In genomic region chr11:119099707-119100106, GRCh38 we compare ENCODE assay signal across 12 cellular contexts. TPM values are rescaled to one million over a fixed set of nuclear protein-coding genes. Genes with fewer than 3 reads are reported as not detected.
DNase-seq lines count a peak whose midpoint lies in the region; ATAC-seq and TF ChIP-seq lines count a peak whose summit lies in the region.
"Had no signal": no experiment of that assay in that cellular context is flagged by ENCODE, and none has a peak within 500 bp of the region (broad histone marks: within the 10 kb centered on the region; RNA-seq: fewer than 3 reads in every experiment).

No MANE protein-coding gene starts in this region.

- peaks cover 41% of the 10 kb centered on the region for H3K36me3 Mint-ChIP-seq in T-helper 2 cell treated with Interferon-gamma antibody and Interleukin-4, amounts not matched to agents 5 μg/mL and 100 μg/mL, for 36 hours (ENCODE audit: low read depth)
- peaks cover 2% of the 10 kb centered on the region for H3K36me3 Mint-ChIP-seq in IgD-negative memory B cell
- peaks cover 38% of the 10 kb centered on the region for H3K36me3 Mint-ChIP-seq in activated T-helper 1 cell treated with anti-CD3 and anti-CD28 coated beads, Interleukin-12 subunit alpha, Interleukin-12 subunit beta, Interleukin-2, Interleukin-4 antibody, amounts not matched to agents 30 ng/mL and 10 ng/mL and 1 ng/mL, durations not matched to agents 14 hours and 24 hours and 36 hours (ENCODE audit: low read depth)
- peaks cover 27% of the 10 kb centered on the region for H3K36me3 Mint-ChIP-seq in natural killer cell treated with Interleukin-12 subunit alpha and Interleukin-12 subunit beta and Interleukin-15 and Interleukin-18, amount 100 ng/mL, for 72 hours

- H3K36me3 ChIP-seq in body of pancreas (replicated peaks in 1 of 2; ENCODE audit: insufficient read depth in 1 of 2, low read depth in 2 of 2) = peaks cover 0 to 12% of the 10 kb centered on the region in 2 donors

- H3K9me3 Mint-ChIP-seq in T-helper 2 cell treated with Interferon-gamma antibody and Interleukin-4, amounts not matched to agents 5 μg/mL and 100 μg/mL, for 36 hours = no peaks in the 10 kb centered on the region
- H3K9me3 Mint-ChIP-seq in IgD-negative memory B cell = no peaks in the 10 kb centered on the region
- H3K9me3 Mint-ChIP-seq in activated T-helper 1 cell treated with anti-CD3 and anti-CD28 coated beads, Interleukin-12 subunit alpha, Interleukin-12 subunit beta, Interleukin-2, Interleukin-4 antibody, amounts not matched to agents 30 ng/mL and 10 ng/mL and 1 ng/mL, durations not matched to agents 14 hours and 24 hours and 36 hours = no peaks in the 10 kb centered on the region
- H3K9me3 Mint-ChIP-seq in natural killer cell treated with Interleukin-12 subunit alpha and Interleukin-12 subunit beta and Interleukin-15 and Interleukin-18, amount 100 ng/mL, for 72 hours = no peaks in the 10 kb centered on the region

- WGBS in body of pancreas, 2 donors = 70 to 76% methylated on average over 6 of the region's 6 CpGs

- H3K27ac Mint-ChIP-seq in T-helper 2 cell treated with Interferon-gamma antibody and Interleukin-4, amounts not matched to agents 5 μg/mL and 100 μg/mL, for 36 hours = peak overlapping the region; percentile 83
- H3K27ac Mint-ChIP-seq in IgD-negative memory B cell = peak overlapping the region in 1 of 3 donors; percentile 93
- no peak overlapping the region for H3K27ac Mint-ChIP-seq in activated T-helper 1 cell treated with anti-CD3 and anti-CD28 coated beads, Interleukin-12 subunit alpha, Interleukin-12 subunit beta, Interleukin-2, Interleukin-4 antibody, amounts not matched to agents 30 ng/mL and 10 ng/mL and 1 ng/mL, durations not matched to agents 14 hours and 24 hours and 36 hours
- peak overlapping the region; percentile 95 to 99 for H3K27ac Mint-ChIP-seq in natural killer cell treated with Interleukin-12 subunit alpha and Interleukin-12 subunit beta and Interleukin-15 and Interleukin-18, amount 100 ng/mL, for 72 hours

- peaks cover 3% of the 10 kb centered on the region for H3K27me3 Mint-ChIP-seq in T-helper 2 cell treated with Interferon-gamma antibody and Interleukin-4, amounts not matched to agents 5 μg/mL and 100 μg/mL, for 36 hours (ENCODE audit: low read depth)
- peaks cover 2% of the 10 kb centered on the region for H3K27me3 Mint-ChIP-seq in IgD-negative memory B cell
- peaks cover 4% of the 10 kb centered on the region for H3K27me3 Mint-ChIP-seq in activated T-helper 1 cell treated with anti-CD3 and anti-CD28 coated beads, Interleukin-12 subunit alpha, Interleukin-12 subunit beta, Interleukin-2, Interleukin-4 antibody, amounts not matched to agents 30 ng/mL and 10 ng/mL and 1 ng/mL, durations not matched to agents 14 hours and 24 hours and 36 hours (ENCODE audit: insufficient read depth)
- no peaks in the 10 kb centered on the region for H3K27me3 Mint-ChIP-seq in natural killer cell treated with Interleukin-12 subunit alpha and Interleukin-12 subunit beta and Interleukin-15 and Interleukin-18, amount 100 ng/mL, for 72 hours

- H3K4me3 Mint-ChIP-seq in T-helper 2 cell treated with Interferon-gamma antibody and Interleukin-4, amounts not matched to agents 5 μg/mL and 100 μg/mL, for 36 hours = peak overlapping the region; percentile 93
- peak overlapping the region; percentile 92 to 99 (median 96) for H3K4me3 Mint-ChIP-seq in IgD-negative memory B cell
- peak overlapping the region; percentile 91 for H3K4me3 Mint-ChIP-seq in activated T-helper 1 cell treated with anti-CD3 and anti-CD28 coated beads, Interleukin-12 subunit alpha, Interleukin-12 subunit beta, Interleukin-2, Interleukin-4 antibody, amounts not matched to agents 30 ng/mL and 10 ng/mL and 1 ng/mL, durations not matched to agents 14 hours and 24 hours and 36 hours
- peak overlapping the region; percentile 92 for H3K4me3 Mint-ChIP-seq in natural killer cell treated with Interleukin-12 subunit alpha and Interleukin-12 subunit beta and Interleukin-15 and Interleukin-18, amount 100 ng/mL, for 72 hours

- ATAC-seq in natural killer cell treated with Interleukin-12 subunit alpha and Interleukin-12 subunit beta and Interleukin-15 and Interleukin-18, amount 100 ng/mL, for 72 hours = no peak
- no peak for ATAC-seq in body of pancreas

- peaks cover 28% of the 10 kb centered on the region for H3K4me1 ChIP-seq in body of pancreas

- DNase-seq in T-helper 2 cell treated with Interferon-gamma antibody and Interleukin-4, amounts not matched to agents 5 μg/mL and 100 μg/mL, for 36 hours (ENCODE audit: low spot score) = no peak
- no peak for DNase-seq in T-helper 2 cell
- DNase-seq in activated T-helper 1 cell treated with anti-CD3 and anti-CD28 coated beads, Interleukin-12 subunit alpha, Interleukin-12 subunit beta, Interleukin-2, Interleukin-4 antibody, amounts not matched to agents 30 ng/mL and 10 ng/mL and 1 ng/mL, durations not matched to agents 14 hours and 24 hours and 36 hours (ENCODE audit: low spot score) = no peak
- no peak for DNase-seq in natural killer cell treated with Interleukin-12 subunit alpha and Interleukin-12 subunit beta and Interleukin-15 and Interleukin-18, amount 100 ng/mL, for 72 hours (ENCODE audit: low spot score)
- no peak for DNase-seq in HuH-7 (ENCODE audit: low spot score)
- DNase-seq in body of pancreas = no peak
- no peak for DNase-seq in NCI-H2029 treated with DMSO at 0.1 percent for 48 hours (lab: John Stamatoyannopoulos, UW)
- DNase-seq: DMS79, H7, islet precursor cell, transverse colon had no signal

- H3K9me3 ChIP-seq in body of pancreas = no peaks in the 10 kb centered on the region
- H3K9me3 ChIP-seq: transverse colon had no signal

- intact Hi-C loops in activated T-helper 1 cell treated with anti-CD3 and anti-CD28 coated beads, Interleukin-12 subunit alpha, Interleukin-12 subunit beta, Interleukin-2, Interleukin-4 antibody, amounts not matched to agents 30 ng/mL and 10 ng/mL and 1 ng/mL, durations not matched to agents 14 hours and 24 hours and 36 hours (cut with micrococcal nuclease) = loop anchor here (5.0 kb wide), 2 partner anchors 223 to 307 kb away; partner anchors contain the start of gene DDX6
- intact Hi-C loops in body of pancreas (cut with DNase I) = no loop called here

- TF ChIP-seq CTCF in body of pancreas (IDR thresholded peaks at IDR 0.05) = no peak

- H3K4me1 Mint-ChIP-seq in T-helper 2 cell treated with Interferon-gamma antibody and Interleukin-4, amounts not matched to agents 5 μg/mL and 100 μg/mL, for 36 hours (ENCODE audit: low read depth) = peaks cover 33% of the 10 kb centered on the region
- peaks cover 22 to 44% (median 35%) of the 10 kb centered on the region in 3 donors for H3K4me1 Mint-ChIP-seq in IgD-negative memory B cell
- peaks cover 46% of the 10 kb centered on the region for H3K4me1 Mint-ChIP-seq in activated T-helper 1 cell treated with anti-CD3 and anti-CD28 coated beads, Interleukin-12 subunit alpha, Interleukin-12 subunit beta, Interleukin-2, Interleukin-4 antibody, amounts not matched to agents 30 ng/mL and 10 ng/mL and 1 ng/mL, durations not matched to agents 14 hours and 24 hours and 36 hours (ENCODE audit: low read depth)
- peaks cover 38% of the 10 kb centered on the region in 2 donors for H3K4me1 Mint-ChIP-seq in natural killer cell treated with Interleukin-12 subunit alpha and Interleukin-12 subunit beta and Interleukin-15 and Interleukin-18, amount 100 ng/mL, for 72 hours (ENCODE audit: low read depth in 2 of 2)

- no peak overlapping the region for H3K4me3 ChIP-seq in body of pancreas

- no peak for TF ChIP-seq POLR2A in body of pancreas (IDR thresholded peaks at IDR 0.05)

- H3K27me3 ChIP-seq in body of pancreas = no peaks in the 10 kb centered on the region
- H3K27me3 ChIP-seq: transverse colon had no signal

- no peak overlapping the region for H3K27ac ChIP-seq in body of pancreas

RNA-seq across cellular contexts. Expression of gene DPAGT1, which starts 1.9 kb away (rescaled TPM):
- polyA plus RNA-seq in IgD-negative memory B cell = 34.7 TPM
- 81.8 and 84.4 TPM in 2 replicates for total RNA-seq in activated T-helper 1 cell treated with anti-CD3 and anti-CD28 coated beads, Interleukin-12 subunit alpha, Interleukin-12 subunit beta, Interleukin-2, Interleukin-4 antibody, amounts not matched to agents 30 ng/mL and 10 ng/mL and 1 ng/mL, durations not matched to agents 14 hours and 24 hours and 36 hours
- total RNA-seq in natural killer cell treated with Interleukin-12 subunit alpha and Interleukin-12 subunit beta and Interleukin-15 and Interleukin-18, amount 100 ng/mL, for 72 hours = 10 to 100 TPM; 51.9 to 96.2 TPM
- 10 to 100 TPM; 26.7 to 62.6 TPM for total RNA-seq in body of pancreas

RNA-seq across cellular contexts. Expression of gene C2CD2L, which starts 7.4 kb away (rescaled TPM):
- 5.6 TPM for polyA plus RNA-seq in IgD-negative memory B cell
- total RNA-seq in activated T-helper 1 cell treated with anti-CD3 and anti-CD28 coated beads, Interleukin-12 subunit alpha, Interleukin-12 subunit beta, Interleukin-2, Interleukin-4 antibody, amounts not matched to agents 30 ng/mL and 10 ng/mL and 1 ng/mL, durations not matched to agents 14 hours and 24 hours and 36 hours = 35.7 and 38.2 TPM in 2 replicates
- total RNA-seq in natural killer cell treated with Interleukin-12 subunit alpha and Interleukin-12 subunit beta and Interleukin-15 and Interleukin-18, amount 100 ng/mL, for 72 hours = 10 to 100 TPM; 37.9 to 58.4 TPM
- 10 to 100 TPM in 1 of 2 donors, 1 to 10 TPM in 1; 5.4 to 20.8 TPM for total RNA-seq in body of pancreas

RNA-seq across cellular contexts. Expression of gene HMBS, which starts 15.0 kb away (rescaled TPM):
- polyA plus RNA-seq in IgD-negative memory B cell = 24.8 TPM
- 55.0 and 55.6 TPM in 2 replicates for total RNA-seq in activated T-helper 1 cell treated with anti-CD3 and anti-CD28 coated beads, Interleukin-12 subunit alpha, Interleukin-12 subunit beta, Interleukin-2, Interleukin-4 antibody, amounts not matched to agents 30 ng/mL and 10 ng/mL and 1 ng/mL, durations not matched to agents 14 hours and 24 hours and 36 hours
- 10 to 100 TPM; 18.0 to 53.9 TPM for total RNA-seq in natural killer cell treated with Interleukin-12 subunit alpha and Interleukin-12 subunit beta and Interleukin-15 and Interleukin-18, amount 100 ng/mL, for 72 hours
- total RNA-seq in body of pancreas = 10 to 100 TPM in 1 of 2 donors, 1 to 10 TPM in 1; 7.6 to 16.1 TPM

RNA-seq across cellular contexts. Expression of gene HINFP, which starts 21.7 kb away (rescaled TPM):
- polyA plus RNA-seq in IgD-negative memory B cell = 12.9 TPM
- total RNA-seq in activated T-helper 1 cell treated with anti-CD3 and anti-CD28 coated beads, Interleukin-12 subunit alpha, Interleukin-12 subunit beta, Interleukin-2, Interleukin-4 antibody, amounts not matched to agents 30 ng/mL and 10 ng/mL and 1 ng/mL, durations not matched to agents 14 hours and 24 hours and 36 hours = 31.2 and 35.2 TPM in 2 replicates
- total RNA-seq in natural killer cell treated with Interleukin-12 subunit alpha and Interleukin-12 subunit beta and Interleukin-15 and Interleukin-18, amount 100 ng/mL, for 72 hours = 10 to 100 TPM; 33.4 to 49.5 TPM
- 10 to 100 TPM; 11.9 to 28.3 TPM for total RNA-seq in body of pancreas

RNA-seq across cellular contexts. Expression of gene VPS11, which starts 32.1 kb away (rescaled TPM):
- polyA plus RNA-seq in IgD-negative memory B cell = 52.6 TPM
- total RNA-seq in activated T-helper 1 cell treated with anti-CD3 and anti-CD28 coated beads, Interleukin-12 subunit alpha, Interleukin-12 subunit beta, Interleukin-2, Interleukin-4 antibody, amounts not matched to agents 30 ng/mL and 10 ng/mL and 1 ng/mL, durations not matched to agents 14 hours and 24 hours and 36 hours = 23.5 and 24.0 TPM in 2 replicates
- 10 to 100 TPM; 34.7 to 42.0 TPM for total RNA-seq in natural killer cell treated with Interleukin-12 subunit alpha and Interleukin-12 subunit beta and Interleukin-15 and Interleukin-18, amount 100 ng/mL, for 72 hours
- total RNA-seq in body of pancreas = 10 to 100 TPM; 17.6 to 50.1 TPM
